In the genomic region with DNA sequence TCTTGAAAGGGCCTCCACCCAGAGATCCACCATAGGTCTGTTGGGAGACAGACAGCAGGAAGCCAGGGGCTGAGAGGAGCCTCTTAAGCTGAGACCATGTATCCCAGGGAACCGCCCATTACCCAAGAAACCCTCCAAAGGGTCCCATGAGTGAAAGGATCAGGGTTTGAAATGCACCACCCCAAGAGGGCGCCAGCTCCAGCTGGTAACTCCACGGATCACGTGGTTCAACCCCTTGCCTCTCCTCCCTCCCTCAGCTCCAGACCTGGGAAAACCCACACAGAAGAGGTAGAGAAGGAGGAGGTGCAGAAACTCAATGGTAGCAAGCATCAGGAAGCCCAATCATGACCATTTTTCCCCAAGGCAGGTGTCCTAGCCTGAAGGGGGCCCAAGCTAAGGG, we compare ENCODE assay signal across 1 cellular context.
A peak's percentile ranks its signal among the peaks of the same experiment; 100 is the strongest.
TF ChIP-seq lines count a peak whose summit lies in the region.

No MANE protein-coding gene starts in this region.

TF ChIP-seq in Ishikawa, 13 proteins besides CTCF, POLR2A, EP300 and RAD21 (continued from another document):
- TF ChIP-seq, protein P1, sequence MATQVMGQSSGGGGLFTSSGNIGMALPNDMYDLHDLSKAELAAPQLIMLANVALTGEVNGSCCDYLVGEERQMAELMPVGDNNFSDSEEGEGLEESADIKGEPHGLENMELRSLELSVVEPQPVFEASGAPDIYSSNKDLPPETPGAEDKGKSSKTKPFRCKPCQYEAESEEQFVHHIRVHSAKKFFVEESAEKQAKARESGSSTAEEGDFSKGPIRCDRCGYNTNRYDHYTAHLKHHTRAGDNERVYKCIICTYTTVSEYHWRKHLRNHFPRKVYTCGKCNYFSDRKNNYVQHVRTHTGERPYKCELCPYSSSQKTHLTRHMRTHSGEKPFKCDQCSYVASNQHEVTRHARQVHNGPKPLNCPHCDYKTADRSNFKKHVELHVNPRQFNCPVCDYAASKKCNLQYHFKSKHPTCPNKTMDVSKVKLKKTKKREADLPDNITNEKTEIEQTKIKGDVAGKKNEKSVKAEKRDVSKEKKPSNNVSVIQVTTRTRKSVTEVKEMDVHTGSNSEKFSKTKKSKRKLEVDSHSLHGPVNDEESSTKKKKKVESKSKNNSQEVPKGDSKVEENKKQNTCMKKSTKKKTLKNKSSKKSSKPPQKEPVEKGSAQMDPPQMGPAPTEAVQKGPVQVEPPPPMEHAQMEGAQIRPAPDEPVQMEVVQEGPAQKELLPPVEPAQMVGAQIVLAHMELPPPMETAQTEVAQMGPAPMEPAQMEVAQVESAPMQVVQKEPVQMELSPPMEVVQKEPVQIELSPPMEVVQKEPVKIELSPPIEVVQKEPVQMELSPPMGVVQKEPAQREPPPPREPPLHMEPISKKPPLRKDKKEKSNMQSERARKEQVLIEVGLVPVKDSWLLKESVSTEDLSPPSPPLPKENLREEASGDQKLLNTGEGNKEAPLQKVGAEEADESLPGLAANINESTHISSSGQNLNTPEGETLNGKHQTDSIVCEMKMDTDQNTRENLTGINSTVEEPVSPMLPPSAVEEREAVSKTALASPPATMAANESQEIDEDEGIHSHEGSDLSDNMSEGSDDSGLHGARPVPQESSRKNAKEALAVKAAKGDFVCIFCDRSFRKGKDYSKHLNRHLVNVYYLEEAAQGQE (IDR thresholded peaks at IDR 0.05; ENCODE audit: low read depth), result no peak
- TF ChIP-seq, protein P2, sequence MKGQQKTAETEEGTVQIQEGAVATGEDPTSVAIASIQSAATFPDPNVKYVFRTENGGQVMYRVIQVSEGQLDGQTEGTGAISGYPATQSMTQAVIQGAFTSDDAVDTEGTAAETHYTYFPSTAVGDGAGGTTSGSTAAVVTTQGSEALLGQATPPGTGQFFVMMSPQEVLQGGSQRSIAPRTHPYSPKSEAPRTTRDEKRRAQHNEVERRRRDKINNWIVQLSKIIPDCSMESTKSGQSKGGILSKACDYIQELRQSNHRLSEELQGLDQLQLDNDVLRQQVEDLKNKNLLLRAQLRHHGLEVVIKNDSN (IDR thresholded peaks at IDR 0.05), result peak; percentile 42
- TF ChIP-seq CEBPB (IDR thresholded peaks at IDR 0.05) (no peak), TAF1 (IDR thresholded peaks at IDR 0.05; ENCODE audit: low read depth) (no peak), TCF12 (IDR thresholded peaks at IDR 0.05; ENCODE audit: low read depth) (no peak), FOXM1 (IDR thresholded peaks at IDR 0.05; ENCODE audit: borderline replicate concordance, low read depth) (no peak)
TF ChIP-seq in Ishikawa: peak in this region for 1.
